12 cellular contexts compared by ENCODE assay signal in genomic region chrX:26851981-26852380, GRCh38.
A peak's percentile ranks its signal among the peaks of the same experiment; 100 is the strongest.
DNase-seq lines count a peak whose midpoint lies in the region; ATAC-seq and TF ChIP-seq lines count a peak whose summit lies in the region.
"Had no signal": no experiment of that assay in that cellular context is flagged by ENCODE, and none has a peak within 500 bp of the region (broad histone marks: within the 10 kb centered on the region; RNA-seq: fewer than 3 reads in every experiment).

No MANE protein-coding gene starts in this region.

- H3K27ac Mint-ChIP-seq in activated CD4-positive, alpha-beta T cell treated with anti-CD3 and anti-CD28 coated beads, Interleukin-2, amount 10 ng/mL, durations not matched to agents 24 days and 14 days, result no peak overlapping the region
- H3K27ac Mint-ChIP-seq: activated naive CD8-positive, alpha-beta T cell; natural killer cell treated with Interleukin-12 subunit alpha and Interleukin-12 subunit beta and Interleukin-15 and Interleukin-18, amount 100 ng/mL, for 72 hours had no signal

- H3K36me3 ChIP-seq in WERI-Rb-1, result no peaks in the 10 kb centered on the region

- H3K4me1 Mint-ChIP-seq in activated CD4-positive, alpha-beta T cell treated with anti-CD3 and anti-CD28 coated beads, Interleukin-2, amount 10 ng/mL, durations not matched to agents 24 days and 14 days, result no peaks in the 10 kb centered on the region

- ATAC-seq in HG03469 (IDR thresholded peaks at IDR 0.05; ENCODE audit: unreplicated experiment), result no peak
- no peak for ATAC-seq in GM18870 (IDR thresholded peaks at IDR 0.05; ENCODE audit: unreplicated experiment)
- ATAC-seq: foreskin keratinocyte; natural killer cell treated with Interleukin-12 subunit alpha and Interleukin-12 subunit beta and Interleukin-15 and Interleukin-18, amount 100 ng/mL, for 72 hours had no signal

- H3K27me3 ChIP-seq in WERI-Rb-1 (ENCODE audit: insufficient read depth, low read depth, severe bottlenecking), result no peaks in the 10 kb centered on the region
- H3K27me3 ChIP-seq: foreskin keratinocyte had no signal

- peak; percentile 37; the same call in 1 of the 2 replicates for TF ChIP-seq CTCF in WERI-Rb-1 (IDR thresholded peaks at IDR 0.05; ENCODE audit: low read depth, low read length)

- H3K4me3 ChIP-seq in WERI-Rb-1 (ENCODE audit: low read depth, low read length), result no peak overlapping the region

- H3K36me3 Mint-ChIP-seq in activated CD4-positive, alpha-beta T cell treated with anti-CD3 and anti-CD28 coated beads, Interleukin-2, amount 10 ng/mL, durations not matched to agents 24 days and 14 days (ENCODE audit: low read depth), result no peaks in the 10 kb centered on the region
- H3K36me3 Mint-ChIP-seq: activated naive CD8-positive, alpha-beta T cell; natural killer cell treated with Interleukin-12 subunit alpha and Interleukin-12 subunit beta and Interleukin-15 and Interleukin-18, amount 100 ng/mL, for 72 hours had no signal

- no peaks in the 10 kb centered on the region for H3K9me3 ChIP-seq in WERI-Rb-1 (ENCODE audit: severe bottlenecking)

- DNase-seq in DMS114 treated with DMSO at 0.1 percent for 48 hours (lab: John Stamatoyannopoulos, UW; ENCODE audit: unreplicated experiment) (peak; percentile 5), Kasumi-1 (lab: John Stamatoyannopoulos, UW) (peak; percentile 23 to 52), WERI-Rb-1 (peak; percentile 19), iris pigment epithelial cell (ENCODE audit: low read depth) (peak; percentile 55), GOT3 (lab: John Stamatoyannopoulos, UW) (no peak)
- DNase-seq in activated CD4-positive, alpha-beta T cell treated with anti-CD3 and anti-CD28 coated beads, Interleukin-2, amount 10 ng/mL, durations not matched to agents 24 days and 14 days, result no peak
- DNase-seq: DMS153 had no signal

- H3K27me3 Mint-ChIP-seq in activated CD4-positive, alpha-beta T cell treated with anti-CD3 and anti-CD28 coated beads, Interleukin-2, amount 10 ng/mL, durations not matched to agents 24 days and 14 days, result no peaks in the 10 kb centered on the region
- H3K27me3 Mint-ChIP-seq: activated naive CD8-positive, alpha-beta T cell; natural killer cell treated with Interleukin-12 subunit alpha and Interleukin-12 subunit beta and Interleukin-15 and Interleukin-18, amount 100 ng/mL, for 72 hours had no signal

- no peaks in the 10 kb centered on the region for H3K9me3 Mint-ChIP-seq in activated CD4-positive, alpha-beta T cell treated with anti-CD3 and anti-CD28 coated beads, Interleukin-2, amount 10 ng/mL, durations not matched to agents 24 days and 14 days

- H3K4me3 Mint-ChIP-seq in activated CD4-positive, alpha-beta T cell treated with anti-CD3 and anti-CD28 coated beads, Interleukin-2, amount 10 ng/mL, durations not matched to agents 24 days and 14 days, result no peak overlapping the region
- H3K4me3 Mint-ChIP-seq: activated naive CD8-positive, alpha-beta T cell; natural killer cell treated with Interleukin-12 subunit alpha and Interleukin-12 subunit beta and Interleukin-15 and Interleukin-18, amount 100 ng/mL, for 72 hours had no signal

- intact Hi-C loops in activated CD4-positive, alpha-beta T cell treated with anti-CD3 and anti-CD28 coated beads, Interleukin-2, amount 10 ng/mL, durations not matched to agents 24 days and 14 days (cut with micrococcal nuclease), result no loop called here

- H3K27ac ChIP-seq in WERI-Rb-1, result no peak overlapping the region
- H3K27ac ChIP-seq: foreskin keratinocyte had no signal

Comparison
In these comparisons a context has a peak if more than half of its experiments do, and no peak if none do; other contexts are left out.
1. DNase-seq: peak in DMS114 treated with DMSO at 0.1 percent for 48 hours (single experiment), Kasumi-1 (2 of 2), WERI-Rb-1 (single experiment) and iris pigment epithelial cell (single experiment); none in activated CD4-positive, alpha-beta T cell treated with anti-CD3 and anti-CD28 coated beads, Interleukin-2, amount 10 ng/mL, durations not matched to agents 24 days and 14 days (single experiment) and GOT3 (single experiment).